Comparison of ENCODE assay signal across 19 cellular contexts in the genomic region with DNA sequence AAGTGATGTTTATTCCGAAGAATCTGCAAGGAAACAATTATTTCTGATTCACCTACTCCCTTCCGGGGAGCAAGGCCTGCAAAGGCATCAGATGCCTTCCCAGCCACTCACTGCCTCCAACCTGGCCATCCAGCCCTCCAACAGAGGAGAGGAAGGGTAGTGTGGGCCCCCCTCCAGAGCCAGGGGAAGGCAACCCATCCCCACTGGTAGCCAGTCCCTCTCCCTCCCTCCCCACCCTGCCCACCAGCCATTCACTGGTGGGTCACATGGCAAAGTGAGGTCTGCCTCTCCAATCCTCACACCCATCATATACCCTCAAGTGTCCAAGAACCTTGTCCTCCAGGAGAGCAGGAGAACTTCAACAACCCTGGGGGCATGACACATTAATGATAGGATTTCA. TPM values are rescaled to one million over a fixed set of nuclear protein-coding genes. Genes with fewer than 3 reads are reported as not detected.
A peak's percentile ranks its signal among the peaks of the same experiment; 100 is the strongest.
DNase-seq lines count a peak whose midpoint lies in the region; ATAC-seq and TF ChIP-seq lines count a peak whose summit lies in the region.
"Had no signal": no experiment of that assay in that cellular context is flagged by ENCODE, and none has a peak within 500 bp of the region (broad histone marks: within the 10 kb centered on the region; RNA-seq: fewer than 3 reads in every experiment).

No MANE protein-coding gene starts in this region.

- CTCF ChIA-PET in activated CD4-positive, alpha-beta memory T cell treated with anti-CD3 and anti-CD28 coated beads, Interleukin-2, amount 10 ng/mL, durations not matched to agents 7 days and 5 days (lab: Charles Lee), result interaction anchor here (2.8 kb wide), 1 partner anchor 45 kb away, joined by 8 read pairs; no protein-coding TSS in a partner anchor
- CTCF ChIA-PET in activated CD4-positive, alpha-beta memory T cell treated with anti-CD3 and anti-CD28 coated beads for 36 hours (lab: Charles Lee), result interaction anchor here (1.9 to 3.2 kb wide), 6 partner anchors 10 to 252 kb away, joined by 7 to 76 read pairs (median 24); no protein-coding TSS in a partner anchor

- H3K4me3 ChIP-seq in RWPE2 (ENCODE audit: severe bottlenecking), result no peak overlapping the region
- H3K4me3 ChIP-seq: BLaER1 treated with 17β-estradiol and CSF1 and Interleukin-3, amounts not matched to agents 10 nM and 100 nM; GM12878; SJSA1; thoracic aorta had no signal

- peaks cover 45% of the 10 kb centered on the region for H3K4me1 Mint-ChIP-seq in activated CD4-positive, alpha-beta memory T cell treated with anti-CD3 and anti-CD28 coated beads, Interleukin-2, amount 10 ng/mL, durations not matched to agents 7 days and 5 days
- H3K4me1 Mint-ChIP-seq in activated CD4-positive, alpha-beta memory T cell treated with anti-CD3 and anti-CD28 coated beads for 36 hours (ENCODE audit: low read depth), result peaks cover 33% of the 10 kb centered on the region
- H3K4me1 Mint-ChIP-seq in glutamatergic neuron (ENCODE audit: low read depth, unreplicated experiment) (peaks cover 6% of the 10 kb centered on the region), progenitor cell of endocrine pancreas (ENCODE audit: low read depth) (peaks cover 6% of the 10 kb centered on the region)

- no peaks in the 10 kb centered on the region for H3K27me3 ChIP-seq in RWPE2 (ENCODE audit: insufficient read depth, poor library complexity, severe bottlenecking)

- no peaks in the 10 kb centered on the region for H3K36me3 Mint-ChIP-seq in activated CD4-positive, alpha-beta memory T cell treated with anti-CD3 and anti-CD28 coated beads, Interleukin-2, amount 10 ng/mL, durations not matched to agents 7 days and 5 days (ENCODE audit: low read depth)
- no peaks in the 10 kb centered on the region for H3K36me3 Mint-ChIP-seq in activated CD4-positive, alpha-beta memory T cell treated with anti-CD3 and anti-CD28 coated beads for 36 hours
- H3K36me3 Mint-ChIP-seq in glutamatergic neuron (ENCODE audit: unreplicated experiment) (no peaks in the 10 kb centered on the region), progenitor cell of endocrine pancreas (ENCODE audit: insufficient read depth) (no peaks in the 10 kb centered on the region)

- H3K27ac ChIP-seq in RWPE2 (ENCODE audit: poor library complexity, severe bottlenecking), result no peak overlapping the region
- H3K27ac ChIP-seq: BLaER1 treated with 17β-estradiol and CSF1 and Interleukin-3, amounts not matched to agents 10 nM and 100 nM; SJSA1; thoracic aorta had no signal

- POLR2A ChIA-PET in activated CD4-positive, alpha-beta memory T cell treated with anti-CD3 and anti-CD28 coated beads, Interleukin-2, amount 10 ng/mL, durations not matched to agents 7 days and 5 days (lab: Charles Lee), result no interaction called here
- POLR2A ChIA-PET in activated CD4-positive, alpha-beta memory T cell treated with anti-CD3 and anti-CD28 coated beads for 36 hours (lab: Charles Lee), result no interaction called here

- H3K36me3 ChIP-seq in RWPE2 (ENCODE audit: low read depth), result no peaks in the 10 kb centered on the region
- H3K36me3 ChIP-seq: BLaER1 treated with 17β-estradiol and CSF1 and Interleukin-3, amounts not matched to agents 10 nM and 100 nM; SJSA1; thoracic aorta had no signal

- ATAC-seq in RWPE2 (ENCODE audit: low read depth) (no peak), GM21528 (IDR thresholded peaks at IDR 0.05; ENCODE audit: low FRiP score, unreplicated experiment) (no peak)
- ATAC-seq: activated CD4-positive, alpha-beta T cell treated with anti-CD3 and anti-CD28 coated beads for 36 hours; GM12878 had no signal

- H3K4me3 Mint-ChIP-seq in activated CD4-positive, alpha-beta memory T cell treated with anti-CD3 and anti-CD28 coated beads, Interleukin-2, amount 10 ng/mL, durations not matched to agents 7 days and 5 days, result no peak overlapping the region
- H3K4me3 Mint-ChIP-seq in activated CD4-positive, alpha-beta memory T cell treated with anti-CD3 and anti-CD28 coated beads for 36 hours, result no peak overlapping the region
- H3K4me3 Mint-ChIP-seq in glutamatergic neuron (ENCODE audit: unreplicated experiment) (no peak overlapping the region), progenitor cell of endocrine pancreas (ENCODE audit: low read depth) (no peak overlapping the region)
- H3K4me3 Mint-ChIP-seq: activated CD4-positive, alpha-beta T cell treated with anti-CD3 and anti-CD28 coated beads for 36 hours had no signal

- no peak overlapping the region for H3K27ac Mint-ChIP-seq in activated CD4-positive, alpha-beta memory T cell treated with anti-CD3 and anti-CD28 coated beads, Interleukin-2, amount 10 ng/mL, durations not matched to agents 7 days and 5 days
- H3K27ac Mint-ChIP-seq in activated CD4-positive, alpha-beta memory T cell treated with anti-CD3 and anti-CD28 coated beads for 36 hours, result no peak overlapping the region
- H3K27ac Mint-ChIP-seq in glutamatergic neuron (ENCODE audit: unreplicated experiment) (no peak overlapping the region), progenitor cell of endocrine pancreas (no peak overlapping the region)
- H3K27ac Mint-ChIP-seq: activated CD4-positive, alpha-beta T cell treated with anti-CD3 and anti-CD28 coated beads for 36 hours had no signal

- peak; percentile 10 for DNase-seq in activated CD4-positive, alpha-beta memory T cell treated with anti-CD3 and anti-CD28 coated beads, Interleukin-2, amount 10 ng/mL, durations not matched to agents 7 days and 5 days
- no peak for DNase-seq in activated CD4-positive, alpha-beta memory T cell treated with anti-CD3 and anti-CD28 coated beads for 36 hours
- DNase-seq in RWPE2 (ENCODE audit: low spot score) (peak; percentile 21), glutamatergic neuron (peak; percentile 5), progenitor cell of endocrine pancreas (ENCODE audit: low spot score, unreplicated experiment) (peak; percentile 5), NCI-H146 (lab: John Stamatoyannopoulos, UW) (no peak), anterior cingulate cortex (lab: John Stamatoyannopoulos, UW) (no peak)
- DNase-seq: activated CD4-positive, alpha-beta T cell treated with anti-CD3 and anti-CD28 coated beads for 36 hours; effector CD8-positive, alpha-beta T cell; GF-D8; NCI-H1048; NCI-H2081 treated with DMSO at 0.1 percent for 48 hours; NCI-H526; small intestine had no signal

- TF ChIP-seq CTCF in RWPE2 (IDR thresholded peaks at IDR 0.05; ENCODE audit: poor library complexity, severe bottlenecking) (no peak), glutamatergic neuron (IDR thresholded peaks at IDR 0.05; ENCODE audit: partially characterized antibody, unreplicated experiment) (no peak), progenitor cell of endocrine pancreas (IDR thresholded peaks at IDR 0.05; ENCODE audit: unreplicated experiment) (no peak)

- no peaks in the 10 kb centered on the region for H3K9me3 Mint-ChIP-seq in activated CD4-positive, alpha-beta memory T cell treated with anti-CD3 and anti-CD28 coated beads, Interleukin-2, amount 10 ng/mL, durations not matched to agents 7 days and 5 days
- no peaks in the 10 kb centered on the region for H3K9me3 Mint-ChIP-seq in activated CD4-positive, alpha-beta memory T cell treated with anti-CD3 and anti-CD28 coated beads for 36 hours
- H3K9me3 Mint-ChIP-seq in glutamatergic neuron (ENCODE audit: unreplicated experiment) (peaks cover 9% of the 10 kb centered on the region), progenitor cell of endocrine pancreas (ENCODE audit: low read depth) (no peaks in the 10 kb centered on the region)

- no peaks in the 10 kb centered on the region for H3K4me1 ChIP-seq in RWPE2 (ENCODE audit: insufficient read depth, poor library complexity, severe bottlenecking)

- no peaks in the 10 kb centered on the region for H3K9me3 ChIP-seq in RWPE2 (ENCODE audit: severe bottlenecking)
- H3K9me3 ChIP-seq: BLaER1 treated with 17β-estradiol and CSF1 and Interleukin-3, amounts not matched to agents 10 nM and 100 nM; SJSA1; thoracic aorta had no signal

- H3K27me3 Mint-ChIP-seq in activated CD4-positive, alpha-beta memory T cell treated with anti-CD3 and anti-CD28 coated beads, Interleukin-2, amount 10 ng/mL, durations not matched to agents 7 days and 5 days, result peaks cover 42% of the 10 kb centered on the region
- peaks cover 29% of the 10 kb centered on the region for H3K27me3 Mint-ChIP-seq in activated CD4-positive, alpha-beta memory T cell treated with anti-CD3 and anti-CD28 coated beads for 36 hours
- peaks cover 25% of the 10 kb centered on the region for H3K27me3 Mint-ChIP-seq in glutamatergic neuron (ENCODE audit: unreplicated experiment)
- H3K27me3 Mint-ChIP-seq in progenitor cell of endocrine pancreas, result peaks cover 76% of the 10 kb centered on the region

- intact Hi-C loops in activated CD4-positive, alpha-beta memory T cell treated with anti-CD3 and anti-CD28 coated beads for 36 hours (cut with micrococcal nuclease), result loop anchor here (5.0 kb wide), 1 partner anchor 102 kb away; a partner anchor contains a TSS

RNA-seq across cellular contexts. Expression of a gene that starts 2.4 kb away (rescaled TPM):
- 1 to 10 TPM; 7.5 to 9.6 TPM for total RNA-seq in activated CD4-positive, alpha-beta memory T cell treated with anti-CD3 and anti-CD28 coated beads, Interleukin-2, amount 10 ng/mL, durations not matched to agents 7 days and 5 days
- 1 to 10 TPM; 5.9 to 6.5 TPM for total RNA-seq in activated CD4-positive, alpha-beta memory T cell treated with anti-CD3 and anti-CD28 coated beads for 36 hours
- total RNA-seq in glutamatergic neuron (ENCODE audit: unreplicated experiment) (not detected), progenitor cell of endocrine pancreas (5.8 and 6.8 TPM in 2 replicates)
- total RNA-seq: SJSA1 had no signal

Comparison
In these comparisons a context has a peak if more than half of its experiments do, and no peak if none do; other contexts are left out.
1. DNase-seq: peak in activated CD4-positive, alpha-beta memory T cell treated with anti-CD3 and anti-CD28 coated beads, Interleukin-2, amount 10 ng/mL, durations not matched to agents 7 days and 5 days (single experiment), RWPE2 (single experiment), glutamatergic neuron (single experiment) and progenitor cell of endocrine pancreas (single experiment); none in activated CD4-positive, alpha-beta memory T cell treated with anti-CD3 and anti-CD28 coated beads for 36 hours (single experiment), NCI-H146 (single experiment) and anterior cingulate cortex (0 of 58).